8 cellular contexts compared by ENCODE assay signal in the genomic region with DNA sequence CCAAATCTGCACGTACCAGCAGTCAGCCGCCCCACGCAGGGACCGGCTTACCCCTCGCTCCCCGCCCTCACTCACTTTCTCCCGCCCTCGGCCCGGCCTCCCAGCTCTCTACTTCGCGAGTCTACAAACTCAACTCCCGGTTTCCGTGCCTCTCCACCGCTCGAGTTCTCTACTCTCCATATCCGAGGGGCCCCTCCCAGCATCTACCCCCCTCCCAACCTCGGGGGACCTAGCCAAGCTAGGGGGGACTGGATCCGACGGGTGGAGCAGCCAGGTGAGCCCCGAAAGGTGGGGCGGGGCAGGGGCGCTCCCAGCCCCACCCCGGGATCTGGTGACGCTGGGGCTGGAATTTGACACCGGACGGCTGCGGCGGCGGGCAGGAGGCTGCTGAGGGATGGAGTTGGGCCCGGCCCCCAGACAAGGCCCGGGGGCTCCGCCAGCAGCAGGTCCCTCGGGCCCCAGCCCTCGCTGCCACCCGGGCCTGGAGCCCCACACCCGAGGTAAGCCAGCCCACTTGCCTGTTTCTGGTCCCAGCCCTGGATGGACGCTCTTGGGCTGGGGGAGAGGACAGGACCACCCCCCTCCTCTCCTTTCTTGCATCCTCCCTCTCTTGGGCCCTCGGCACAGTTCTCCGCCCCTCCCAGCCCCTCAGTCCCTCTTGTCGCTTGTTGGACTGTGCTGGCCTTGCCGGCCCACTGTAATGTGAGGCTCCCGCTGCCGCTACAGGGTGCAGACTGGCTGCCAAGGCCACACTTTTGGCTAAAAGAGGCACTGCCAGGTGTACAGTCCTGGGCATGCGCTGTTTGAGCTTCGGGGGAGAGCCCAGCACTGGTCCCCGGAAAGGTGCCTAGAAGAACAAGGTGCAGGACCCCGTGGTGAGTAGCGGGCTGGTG.
A peak's percentile ranks its signal among the peaks of the same experiment; 100 is the strongest.
DNase-seq lines count a peak whose midpoint lies in the region; ATAC-seq lines count a peak whose summit lies in the region.

A gene with protein sequence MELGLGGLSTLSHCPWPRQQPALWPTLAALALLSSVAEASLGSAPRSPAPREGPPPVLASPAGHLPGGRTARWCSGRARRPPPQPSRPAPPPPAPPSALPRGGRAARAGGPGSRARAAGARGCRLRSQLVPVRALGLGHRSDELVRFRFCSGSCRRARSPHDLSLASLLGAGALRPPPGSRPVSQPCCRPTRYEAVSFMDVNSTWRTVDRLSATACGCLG (plus strand): TSS at position 416 of the 893 bp plus-strand sequence. CDS start 1,856 bp downstream, outside the sequence.

- no peaks in the 10 kb centered on the region for H3K36me3 Mint-ChIP-seq in activated naive CD8-positive, alpha-beta T cell treated with anti-CD3 and anti-CD28 coated beads, Interleukin-2, amount 50 U/mL, for 24 hours (ENCODE audit: low read depth)

- peak within 1 kb of the TSS; percentile 55 for H3K9ac ChIP-seq in HUES6 (ENCODE audit: low read length)
- peak within 1 kb of the TSS; percentile 38; the same call in 1 of the 2 replicates for H3K9ac ChIP-seq in iPS-20b (ENCODE audit: low read depth, low read length)
- peak within 1 kb of the TSS; percentile 33 to 64 for H3K9ac ChIP-seq in stomach smooth muscle (ENCODE audit: low read length in 2 of 2)

- H3K27ac ChIP-seq in HUES6 (ENCODE audit: low read depth, low read length) (no peak within 1 kb of the TSS), iPS-20b (ENCODE audit: low read length) (no peak within 1 kb of the TSS), stomach smooth muscle (ENCODE audit: low read length) (peak within 1 kb of the TSS; percentile 24)

- H3K4me1 Mint-ChIP-seq in activated naive CD8-positive, alpha-beta T cell treated with anti-CD3 and anti-CD28 coated beads, Interleukin-2, amount 50 U/mL, for 24 hours, result peaks cover 17% of the 10 kb centered on the region

- peaks cover 32% of the 10 kb centered on the region for H3K27me3 ChIP-seq in HUES6 (ENCODE audit: control insufficient read depth, insufficient read depth, low read length)
- H3K27me3 ChIP-seq in iPS-20b (ENCODE audit: insufficient read depth, low read length), result peaks cover 47% of the 10 kb centered on the region
- H3K27me3 ChIP-seq in stomach smooth muscle (ENCODE audit: control insufficient read depth in 1 of 2, insufficient read depth in 2 of 2, low read length in 2 of 2), result no peaks in the 10 kb centered on the region

- peak within 1 kb of the TSS; percentile 38 for H3K4me3 Mint-ChIP-seq in activated naive CD8-positive, alpha-beta T cell treated with anti-CD3 and anti-CD28 coated beads, Interleukin-2, amount 50 U/mL, for 24 hours

- H3K4me1 ChIP-seq in HUES6 (ENCODE audit: control insufficient read depth, insufficient read depth, low read length), result peaks cover 56% of the 10 kb centered on the region
- H3K4me1 ChIP-seq in iPS-20b (ENCODE audit: insufficient read depth, low read length), result peaks cover 20% of the 10 kb centered on the region
- H3K4me1 ChIP-seq in stomach smooth muscle (ENCODE audit: control insufficient read depth, insufficient read depth, low read length), result peaks cover 40% of the 10 kb centered on the region

- H3K27ac Mint-ChIP-seq in activated naive CD8-positive, alpha-beta T cell treated with anti-CD3 and anti-CD28 coated beads, Interleukin-2, amount 50 U/mL, for 24 hours, result no peak within 1 kb of the TSS

- H3K4me3 ChIP-seq in HUES6 (ENCODE audit: low read depth, low read length) (peak within 1 kb of the TSS; percentile 71), iPS-20b (ENCODE audit: low read length) (peak within 1 kb of the TSS; percentile 76), stomach smooth muscle (ENCODE audit: low read length in 2 of 2) (peak within 1 kb of the TSS; percentile 57 to 75)

- no peaks in the 10 kb centered on the region for H3K9me3 Mint-ChIP-seq in activated naive CD8-positive, alpha-beta T cell treated with anti-CD3 and anti-CD28 coated beads, Interleukin-2, amount 50 U/mL, for 24 hours

- H3K9me3 ChIP-seq in HUES6 (ENCODE audit: control insufficient read depth, insufficient read depth, low read depth, low read length) (no peaks in the 10 kb centered on the region), iPS-20b (ENCODE audit: insufficient read depth, low read depth, low read length) (no peaks in the 10 kb centered on the region), stomach smooth muscle (ENCODE audit: control insufficient read depth in 2 of 2, low read length in 2 of 2) (no peaks in the 10 kb centered on the region)

- peak; percentile 18 for ATAC-seq in activated naive CD8-positive, alpha-beta T cell treated with anti-CD3 and anti-CD28 coated beads, Interleukin-2, amount 50 U/mL, for 24 hours

- peaks cover 33% of the 10 kb centered on the region for H3K27me3 Mint-ChIP-seq in activated naive CD8-positive, alpha-beta T cell treated with anti-CD3 and anti-CD28 coated beads, Interleukin-2, amount 50 U/mL, for 24 hours

- DNase-seq in 8988T (peak; percentile 28), middle frontal gyrus (ENCODE audit: extremely low spot score, low spot score) (no peak), NCI-H524 treated with DMSO at 0.1 percent for 48 hours (lab: John Stamatoyannopoulos, UW) (no peak), anterior cingulate cortex (lab: John Stamatoyannopoulos, UW) (no peak)
- no peak for DNase-seq in activated naive CD8-positive, alpha-beta T cell treated with anti-CD3 and anti-CD28 coated beads, Interleukin-2, amount 50 U/mL, for 24 hours

- H3K36me3 ChIP-seq in HUES6 (ENCODE audit: control insufficient read depth, insufficient read depth, low read length) (no peaks in the 10 kb centered on the region), iPS-20b (ENCODE audit: insufficient read depth, low read depth, low read length) (peaks cover 8% of the 10 kb centered on the region; the same call in 1 of the 2 replicates), stomach smooth muscle (ENCODE audit: control insufficient read depth in 2 of 2, insufficient read depth in 2 of 2, low read length in 2 of 2) (no peaks in the 10 kb centered on the region)
